Comparison of ENCODE assay signal across 28 cellular contexts in genomic region chr20:40728996-40729395, GRCh38. TPM values are rescaled to one million over a fixed set of nuclear protein-coding genes. Genes with fewer than 3 reads are reported as not detected.
"Had no signal": no experiment of that assay in that cellular context is flagged by ENCODE, and none has a peak within 500 bp of the region (broad histone marks: within the 10 kb centered on the region; RNA-seq: fewer than 3 reads in every experiment).

No MANE protein-coding gene starts in this region.

- H3K4me3 Mint-ChIP-seq: naive thymus-derived CD4-positive, alpha-beta T cell; natural killer cell; nephron; neural progenitor cell; stimulated activated memory B cell treated with anti-CD40 and anti-IgM and Interleukin-4, amounts not matched to agents 10 μg/mL and 1 μg/mL and 100 μg/mL, for 72 hours; stimulated activated naive CD8-positive, alpha-beta T cell treated with anti-CD3 and anti-CD28 coated beads, Interleukin-15, Interleukin-2, amounts not matched to agents 100 ng/mL and 50 ng/mL, for 24 hours had no signal

- H3K27ac ChIP-seq: neural progenitor cell, ovary, psoas muscle, right lobe of liver, sigmoid colon, skin epidermis, spleen, stomach, thoracic aorta, thyroid gland, tibial nerve, upper lobe of left lung, vagina had no signal

- H2AFZ ChIP-seq: neural progenitor cell had no signal

- H3K4me1 Mint-ChIP-seq: natural killer cell; neural progenitor cell; stimulated activated memory B cell treated with anti-CD40 and anti-IgM and Interleukin-4, amounts not matched to agents 10 μg/mL and 1 μg/mL and 100 μg/mL, for 72 hours had no signal

- H3K36me3 Mint-ChIP-seq: naive thymus-derived CD4-positive, alpha-beta T cell; natural killer cell; neural progenitor cell; stimulated activated memory B cell treated with anti-CD40 and anti-IgM and Interleukin-4, amounts not matched to agents 10 μg/mL and 1 μg/mL and 100 μg/mL, for 72 hours had no signal

- H3K4me2 ChIP-seq: neural progenitor cell, smooth muscle cell had no signal

- H3K36me3 ChIP-seq: neural progenitor cell, ovary, right lobe of liver, sigmoid colon, spleen, stomach, thoracic aorta, thyroid gland, tibial nerve, upper lobe of left lung, vagina had no signal

- H3K9ac ChIP-seq: neural progenitor cell had no signal

- H3K9me3 ChIP-seq: ovary, psoas muscle, right lobe of liver, sigmoid colon, thyroid gland, upper lobe of left lung, vagina had no signal

- DNase-seq: naive thymus-derived CD4-positive, alpha-beta T cell; natural killer cell; occipital lobe; ovary; psoas muscle; right cardiac atrium; right lobe of liver; sigmoid colon; spleen; stimulated activated CD4-positive, alpha-beta T cell treated with anti-CD3 and anti-CD28 coated beads, Interleukin-12 subunit alpha, Interleukin-12 subunit beta, amount 100 ng/mL, for 4 hours; stimulated activated CD4-positive, alpha-beta T cell treated with anti-CD3 and anti-CD28 coated beads, Interleukin-1b, Interleukin-23, amount 100 ng/mL, for 48 hours; stimulated activated CD4-positive, alpha-beta T cell treated with anti-CD3 and anti-CD28 coated beads, Interleukin-4, amount 100 ng/mL, for 1 hour; stimulated activated CD4-positive, alpha-beta T cell treated with anti-CD3 and anti-CD28 coated beads, Interleukin-4, amount 100 ng/mL, for 4 hours; stimulated activated CD8-positive, alpha-beta memory T cell treated with anti-CD3 and anti-CD28 coated beads, Interleukin-4, amount 100 ng/mL, for 48 hours; stimulated activated naive CD4-positive, alpha-beta T cell treated with Interleukin-2 at 50 U/mL for 16 hours; stomach; thyroid gland; trophoblast cell; upper lobe of left lung had no signal

- H3K9me3 Mint-ChIP-seq: natural killer cell; neural progenitor cell; stimulated activated naive CD8-positive, alpha-beta T cell treated with anti-CD3 and anti-CD28 coated beads, Interleukin-15, Interleukin-2, amounts not matched to agents 100 ng/mL and 50 ng/mL, for 24 hours had no signal

- H3K27me3 ChIP-seq: neural progenitor cell, ovary, right lobe of liver, sigmoid colon, thyroid gland, tibial nerve, upper lobe of left lung, vagina had no signal

- H3K4me1 ChIP-seq: neural progenitor cell, right lobe of liver, sigmoid colon, spleen, stomach, thyroid gland, tibial nerve, upper lobe of left lung, vagina had no signal

- ATAC-seq: naive thymus-derived CD4-positive, alpha-beta T cell; natural killer cell; psoas muscle; right cardiac atrium; right lobe of liver; stimulated activated memory B cell treated with anti-CD40 and anti-IgM and Interleukin-4, amounts not matched to agents 10 μg/mL and 1 μg/mL and 100 μg/mL, for 72 hours had no signal

- H3K4me3 ChIP-seq: neural progenitor cell, ovary, psoas muscle, right lobe of liver, sigmoid colon, skin epidermis, smooth muscle cell, spleen, stomach, thoracic aorta, thyroid gland, tibial nerve, upper lobe of left lung, vagina had no signal

- H3K27ac Mint-ChIP-seq: naive thymus-derived CD4-positive, alpha-beta T cell; natural killer cell; neural progenitor cell; stimulated activated memory B cell treated with anti-CD40 and anti-IgM and Interleukin-4, amounts not matched to agents 10 μg/mL and 1 μg/mL and 100 μg/mL, for 72 hours; stimulated activated naive CD8-positive, alpha-beta T cell treated with anti-CD3 and anti-CD28 coated beads, Interleukin-15, Interleukin-2, amounts not matched to agents 100 ng/mL and 50 ng/mL, for 24 hours had no signal

RNA-seq across cellular contexts. Expression of gene MAFB, which starts 40.0 kb away (rescaled TPM):
- polyA plus RNA-seq: naive thymus-derived CD4-positive, alpha-beta T cell had no signal
